ENCODE assay signal across 24 cellular contexts in genomic region chrX:54048413-54048812, GRCh38. TPM values are rescaled to one million over a fixed set of nuclear protein-coding genes. Genes with fewer than 3 reads are reported as not detected.
DNase-seq lines count a peak whose midpoint lies in the region; FAIRE-seq and TF ChIP-seq lines count a peak whose summit lies in the region.
"Had no signal": no experiment of that assay in that cellular context is flagged by ENCODE, and none has a peak within 500 bp of the region (broad histone marks: within the 10 kb centered on the region; RNA-seq: fewer than 3 reads in every experiment).

No MANE protein-coding gene starts in this region.

- FAIRE-seq in small intestine (lab: Jason Lieb, UNC), result no peak

- no peaks in the 10 kb centered on the region for H3K36me3 ChIP-seq in small intestine (ENCODE audit: control insufficient read depth in 2 of 2, insufficient read depth in 2 of 2, low read length in 2 of 2)

- H3K27ac Mint-ChIP-seq in nephron, result peak overlapping the region in 2 of 3 experiments; percentile 46 to 54
- H3K27ac Mint-ChIP-seq: IgD-negative memory B cell had no signal

- no peaks in the 10 kb centered on the region for H3K9me3 ChIP-seq in small intestine (ENCODE audit: control insufficient read depth, low read depth)
- H3K9me3 ChIP-seq: SK-N-SH had no signal

- no peak overlapping the region for H3K4me3 Mint-ChIP-seq in nephron
- H3K4me3 Mint-ChIP-seq: CD8-positive, alpha-beta memory T cell; IgD-negative memory B cell had no signal

- no peak overlapping the region for H3K4me3 ChIP-seq in small intestine (ENCODE audit: low read depth in 1 of 2, low read length in 2 of 2)
- H3K4me3 ChIP-seq: PC-9 had no signal

- no peaks in the 10 kb centered on the region for H3K27me3 Mint-ChIP-seq in nephron (ENCODE audit: low read depth)
- H3K27me3 Mint-ChIP-seq: IgD-negative memory B cell had no signal

- peaks cover 0 to 2% of the 10 kb centered on the region in 2 donors for H3K4me1 ChIP-seq in small intestine (ENCODE audit: control insufficient read depth in 2 of 2, insufficient read depth in 1 of 2, low read depth in 1 of 2, low read length in 1 of 2)

- peaks cover 13% of the 10 kb centered on the region for H3K36me3 Mint-ChIP-seq in nephron (ENCODE audit: low read depth)

- no peaks in the 10 kb centered on the region for H3K27me3 ChIP-seq in small intestine (ENCODE audit: control insufficient read depth in 2 of 2, insufficient read depth in 2 of 2, low read length in 2 of 2)

- no peak for TF ChIP-seq CTCF in nephron (IDR thresholded peaks at IDR 0.05; ENCODE audit: unreplicated experiment in 3 of 3)

- DNase-seq in NCI-H146 (lab: John Stamatoyannopoulos, UW), result peak; percentile 4
- no peak for DNase-seq in NCI-H146 treated with DMSO at 0.1 percent for 48 hours (lab: John Stamatoyannopoulos, UW; ENCODE audit: unreplicated experiment)
- peak; percentile 24 for DNase-seq in ELF-1 (ENCODE audit: low read depth, low spot score)
- peak; percentile 21 for DNase-seq in NCI-H69 (lab: John Stamatoyannopoulos, UW)
- no peak for DNase-seq in MV-4-11 (lab: John Stamatoyannopoulos, UW)
- no peak for DNase-seq in activated CD4-positive, alpha-beta T cell treated with anti-CD3 and anti-CD28 coated beads for 4 hours
- DNase-seq in small intestine, result no peak
- DNase-seq: 8988T; AML-193; C1 segment of cervical spinal cord; CD8-positive, alpha-beta memory T cell; EL; HCEC 1CT; Karpas-422; NCI-H1417; NCI-H187 treated with DMSO at 0.1 percent for 48 hours; NCI-H446 treated with DMSO at 0.1 percent for 48 hours; NCI-H526 treated with DMSO at 0.1 percent for 48 hours; PC-9; RPMI8226; SHP77 treated with DMSO at 0.1 percent for 48 hours; SK-N-SH had no signal

- H3K4me1 Mint-ChIP-seq in nephron, result peaks cover 6% of the 10 kb centered on the region

- 79 to 85% (median 79%) methylated on average over 1 of the region's 1 CpG for WGBS in small intestine, 3 donors

- peaks cover 8% of the 10 kb centered on the region for H3K9me3 Mint-ChIP-seq in nephron
- H3K9me3 Mint-ChIP-seq: CD8-positive, alpha-beta memory T cell had no signal

- H3K27ac ChIP-seq in small intestine (ENCODE audit: low read depth in 1 of 2, low read length in 1 of 2), result no peak overlapping the region
- H3K27ac ChIP-seq: PC-9 had no signal

RNA-seq across cellular contexts. Expression of gene PHF8, which starts 4.1 kb away (rescaled TPM):
- polyA plus RNA-seq in small intestine, result 1 to 10 TPM; 5.7 to 8.4 (median 6.9) TPM

Comparison
In these comparisons a context has a peak if more than half of its experiments do, and no peak if none do; other contexts are left out.
1. DNase-seq: peak in NCI-H146 (single experiment), ELF-1 (single experiment) and NCI-H69 (single experiment); none in NCI-H146 treated with DMSO at 0.1 percent for 48 hours (single experiment), MV-4-11 (single experiment), activated CD4-positive, alpha-beta T cell treated with anti-CD3 and anti-CD28 coated beads for 4 hours (0 of 2) and small intestine (single experiment).